In the genomic region with DNA sequence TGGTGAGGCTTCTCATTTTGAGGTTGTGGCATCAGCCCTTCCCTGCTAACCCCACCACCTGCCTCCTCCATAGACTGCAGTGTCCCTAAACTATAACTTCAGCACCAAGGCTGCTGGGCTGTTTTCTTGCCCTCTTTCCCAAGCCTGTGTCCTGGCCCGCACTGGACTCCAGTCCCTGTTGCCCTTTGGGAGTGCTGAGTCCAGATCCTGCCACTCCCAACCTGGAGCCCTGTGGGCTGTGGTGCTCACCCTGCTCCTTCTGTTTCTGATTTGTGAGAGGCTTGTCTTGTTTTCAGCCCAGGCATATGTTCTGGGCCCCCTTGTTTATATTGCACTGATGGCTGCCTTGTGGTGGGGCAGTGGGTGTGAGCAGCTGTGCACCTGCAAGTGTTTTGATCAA, we compare ENCODE assay signal across 20 cellular contexts. TPM values are rescaled to one million over a fixed set of nuclear protein-coding genes. Genes with fewer than 3 reads are reported as not detected.
DNase-seq lines count a peak whose midpoint lies in the region; ATAC-seq and TF ChIP-seq lines count a peak whose summit lies in the region.
"Had no signal": no experiment of that assay in that cellular context is flagged by ENCODE, and none has a peak within 500 bp of the region (broad histone marks: within the 10 kb centered on the region; RNA-seq: fewer than 3 reads in every experiment).

No MANE protein-coding gene starts in this region.

- H3K9me3 Mint-ChIP-seq in chondrocyte (ENCODE audit: low read depth): peaks cover 22% of the 10 kb centered on the region

- H3K4me1 Mint-ChIP-seq in chondrocyte (ENCODE audit: low read depth): peaks cover 19% of the 10 kb centered on the region

- ATAC-seq in lower lobe of right lung (no peak), sciatic nerve (no peak), HG02610 (IDR thresholded peaks at IDR 0.05; ENCODE audit: unreplicated experiment) (no peak)
- no peak for ATAC-seq in activated CD4-positive, CD25-positive, alpha-beta regulatory T cell treated with anti-CD3 and anti-CD28 coated beads, Interleukin-2, amount 50 U/mL, for 24 hours
- ATAC-seq: PC-3 had no signal

- no peak overlapping the region for H3K4me3 ChIP-seq in H7 (ENCODE audit: insufficient read depth, low read depth, low read length)
- no peak overlapping the region for H3K4me3 ChIP-seq in lower lobe of right lung
- H3K4me3 ChIP-seq: MG63, SJCRH30 had no signal

- H3K27me3 ChIP-seq in H7 (ENCODE audit: control insufficient read depth, insufficient read depth, low read length) (no peaks in the 10 kb centered on the region), lower lobe of right lung (ENCODE audit: low read depth) (no peaks in the 10 kb centered on the region)
- H3K27me3 ChIP-seq: MG63, SJCRH30 had no signal

- H3K4me1 ChIP-seq in lower lobe of right lung: no peaks in the 10 kb centered on the region
- H3K4me1 ChIP-seq: SJCRH30 had no signal

- no peak overlapping the region for H3K4me3 Mint-ChIP-seq in chondrocyte (ENCODE audit: unreplicated experiment)

- H3K36me3 ChIP-seq in H7 (replicated peaks; ENCODE audit: control insufficient read depth, insufficient read depth, low read length) (no peaks in the 10 kb centered on the region), lower lobe of right lung (no peaks in the 10 kb centered on the region)
- H3K36me3 ChIP-seq: MG63, SJCRH30 had no signal

- no peaks in the 10 kb centered on the region for H3K27me3 Mint-ChIP-seq in chondrocyte (ENCODE audit: low read depth)

- intact Hi-C loops in lower lobe of right lung (cut with DNase I): no loop called here
- intact Hi-C loops in sciatic nerve (cut with DNase I): no loop called here

- H3K27ac Mint-ChIP-seq in chondrocyte (ENCODE audit: unreplicated experiment): no peak overlapping the region
- H3K27ac Mint-ChIP-seq: IgD-negative memory B cell had no signal

- no peak overlapping the region for H3K27ac ChIP-seq in lower lobe of right lung
- H3K27ac ChIP-seq: C4-2B, SJCRH30 had no signal

- peak; percentile 10 for DNase-seq in H7
- peak; percentile 43 for DNase-seq in chondrocyte (ENCODE audit: low spot score)
- peak; percentile 10 for DNase-seq in lower lobe of right lung
- peak; percentile 21 for DNase-seq in sciatic nerve (ENCODE audit: low spot score)
- no peak for DNase-seq in NK-92 treated with Interleukin-12 subunit alpha and Interleukin-12 subunit beta, amount 100 ng/mL, for 24 hours (lab: John Stamatoyannopoulos, UW)
- DNase-seq: DMS79, GOT3, Kasumi-1, MG63, NCI-H1048, NCI-H2081, NCI-H774, PC-3, RPMI8226, SJCRH30 had no signal

- TF ChIP-seq CTCF in chondrocyte (IDR thresholded peaks at IDR 0.05): no peak
- no peak for TF ChIP-seq CTCF in lower lobe of right lung (IDR thresholded peaks at IDR 0.05)

- peaks cover 3% of the 10 kb centered on the region for H3K36me3 Mint-ChIP-seq in chondrocyte (ENCODE audit: low read depth)

- peaks cover 7% of the 10 kb centered on the region for H3K9me3 ChIP-seq in lower lobe of right lung
- H3K9me3 ChIP-seq: MG63 had no signal

RNA-seq across cellular contexts. Expression of a gene that starts 39.7 kb away (rescaled TPM):
- not detected in 2 replicates for total RNA-seq in H7 (2014; rRNA removed; shearing (Covaris generic))
- total RNA-seq in chondrocyte (27.7 to 40.8 TPM (median 32.9 TPM) in 3 replicates), lower lobe of right lung (248 TPM), sciatic nerve (193 TPM)
- total RNA-seq: NCI-H460, PC-3, SJCRH30 had no signal

Comparison
In these comparisons a context has a peak if more than half of its experiments do, and no peak if none do; other contexts are left out.
1. RNA of a gene that starts 39.7 kb away (total RNA-seq): 248 TPM in lower lobe of right lung (single experiment), 193 TPM in sciatic nerve (single experiment) and 27.7 to 40.8 TPM in chondrocyte; not detected in H7; every median in the first group is over 10 times any median in the second.